ENCODE assay signal across 9 cellular contexts in genomic region chr20:24634855-24635254, GRCh38.
DNase-seq lines count a peak whose midpoint lies in the region; ATAC-seq, FAIRE-seq and TF ChIP-seq lines count a peak whose summit lies in the region.
"Had no signal": no experiment of that assay in that cellular context is flagged by ENCODE, and none has a peak within 500 bp of the region (broad histone marks: within the 10 kb centered on the region; RNA-seq: fewer than 3 reads in every experiment).

No MANE protein-coding gene starts in this region.

- peak overlapping the region; percentile 77 for H2AFZ ChIP-seq in osteoblast (ENCODE audit: low read length)

- peaks cover 11% of the 10 kb centered on the region for H3K4me1 ChIP-seq in osteoblast (ENCODE audit: insufficient read depth, low read length)

- no peaks in the 10 kb centered on the region for H3K36me3 ChIP-seq in osteoblast (ENCODE audit: insufficient read depth, low read length)

- H3K4me2 ChIP-seq in osteoblast (ENCODE audit: insufficient read depth, low read length): peak overlapping the region; percentile 69

- no peaks in the 10 kb centered on the region for H3K79me2 ChIP-seq in osteoblast (ENCODE audit: insufficient read depth, low read length)

- H3K9me3 ChIP-seq in osteoblast (ENCODE audit: low read depth, low read length): no peaks in the 10 kb centered on the region

- ATAC-seq in HG02623 (IDR thresholded peaks at IDR 0.05; ENCODE audit: unreplicated experiment): no peak
- no peak for ATAC-seq in GM19035 (IDR thresholded peaks at IDR 0.05; ENCODE audit: unreplicated experiment)
- no peak for ATAC-seq in GM19324 (IDR thresholded peaks at IDR 0.05; ENCODE audit: low FRiP score, unreplicated experiment)
- ATAC-seq: stimulated activated naive CD8-positive, alpha-beta T cell treated with anti-CD3 and anti-CD28 coated beads, Interleukin-15, amount 100 ng/mL, for 72 hours had no signal

- no peaks in the 10 kb centered on the region for H4K20me1 ChIP-seq in osteoblast (ENCODE audit: insufficient read depth, low read length)

- H3K27ac ChIP-seq in osteoblast (ENCODE audit: low read depth, low read length): peak overlapping the region; percentile 59

- peak; percentile 93 for DNase-seq in GM03348 (ENCODE audit: low spot score)
- DNase-seq in RCC 7860 (ENCODE audit: low spot score): peak; percentile 85
- peak; percentile 90 for DNase-seq in fibroblast of mammary gland (ENCODE audit: low read depth)
- peak; percentile 98 for DNase-seq in osteoblast (ENCODE audit: insufficient read length, low spot score, missing footprints)
- DNase-seq in foreskin melanocyte: no peak
- DNase-seq: stimulated activated naive CD8-positive, alpha-beta T cell treated with anti-CD3 and anti-CD28 coated beads, Interleukin-15, amount 100 ng/mL, for 72 hours had no signal

- no peak overlapping the region for H3K4me3 ChIP-seq in fibroblast of mammary gland (ENCODE audit: control insufficient read depth, low read depth, low read length)
- H3K4me3 ChIP-seq in osteoblast (ENCODE audit: insufficient read depth, low read length): peak overlapping the region; percentile 57

- peak; percentile 73 for FAIRE-seq in RCC 7860 (lab: Jason Lieb, UNC)

- H3K27me3 ChIP-seq in osteoblast (ENCODE audit: insufficient read depth, low read length): no peaks in the 10 kb centered on the region

- TF ChIP-seq CTCF in fibroblast of mammary gland (conservative IDR thresholded peaks at IDR 0.05; ENCODE audit: control insufficient read depth, insufficient read depth, low read depth, low read length) (no peak), osteoblast (IDR thresholded peaks at IDR 0.05; ENCODE audit: extremely low read depth, low read depth, low read length) (no peak)
